In the genomic region with DNA sequence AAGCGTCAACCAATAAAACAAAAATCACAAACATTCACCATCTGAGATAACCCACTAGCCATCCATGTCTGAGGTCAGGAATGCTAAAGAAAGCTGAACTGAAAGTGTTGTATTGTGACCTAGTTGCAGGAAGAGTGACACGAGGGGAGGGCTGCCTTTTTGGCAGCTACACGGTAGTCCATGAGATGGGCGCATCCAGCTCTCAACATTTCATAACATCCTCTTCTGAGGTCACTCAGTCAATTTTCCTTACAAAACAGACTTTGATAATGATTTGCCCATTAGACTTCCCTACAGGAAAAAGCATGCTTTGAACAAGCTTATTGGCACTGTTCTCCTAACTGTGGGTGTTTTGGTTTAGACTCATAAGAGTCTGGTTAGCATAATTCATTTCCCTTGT, we compare ENCODE assay signal across 27 cellular contexts. TPM values are rescaled to one million over a fixed set of nuclear protein-coding genes. Genes with fewer than 3 reads are reported as not detected.
DNase-seq lines count a peak whose midpoint lies in the region; ATAC-seq and TF ChIP-seq lines count a peak whose summit lies in the region.
"Had no signal": no experiment of that assay in that cellular context is flagged by ENCODE, and none has a peak within 500 bp of the region (broad histone marks: within the 10 kb centered on the region; RNA-seq: fewer than 3 reads in every experiment).

No MANE protein-coding gene starts in this region.

- H3K9ac ChIP-seq in parathyroid adenoma = no peak overlapping the region

- peak overlapping the region in 2 of 4 donors; percentile 10 to 43 for H3K4me3 Mint-ChIP-seq in IgD-negative memory B cell
- H3K4me3 Mint-ChIP-seq: activated CD8-positive, alpha-beta T cell treated with anti-CD3 and anti-CD28 coated beads, Interleukin-2, amount 10 ng/mL, durations not matched to agents 7 days and 5 days; endodermal cell had no signal

- TF ChIP-seq CTCF in adrenal gland (IDR thresholded peaks at IDR 0.05) = no peak
- TF ChIP-seq CTCF in fibroblast of the aortic adventitia (IDR thresholded peaks at IDR 0.05; ENCODE audit: insufficient read depth, low read length) = no peak
- TF ChIP-seq CTCF in parathyroid adenoma (IDR thresholded peaks at IDR 0.05) = no peak

- H3K36me3 ChIP-seq in adrenal gland (replicated peaks in 1 of 2) (no peaks in the 10 kb centered on the region), parathyroid adenoma (ENCODE audit: control insufficient read depth, insufficient read depth, low read length) (no peaks in the 10 kb centered on the region)
- H3K36me3 ChIP-seq: colonic mucosa, esophagus squamous epithelium, neutrophil had no signal

- H3K4me1 Mint-ChIP-seq in IgD-negative memory B cell = peaks cover 5 to 12% (median 8%) of the 10 kb centered on the region in 3 donors

- H3K4me1 ChIP-seq in adrenal gland (replicated peaks in 1 of 2) (peaks cover 7 to 8% of the 10 kb centered on the region in 2 donors), parathyroid adenoma (peaks cover 2% of the 10 kb centered on the region)
- H3K4me1 ChIP-seq: colonic mucosa had no signal

- no peak for TF ChIP-seq POLR2A in adrenal gland (IDR thresholded peaks at IDR 0.05)

- peak overlapping the region in 3 of 5 donors; percentile 22 to 69 (median 53) for H3K27ac ChIP-seq in adrenal gland
- no peak overlapping the region for H3K27ac ChIP-seq in parathyroid adenoma
- H3K27ac ChIP-seq: C4-2B, colonic mucosa, esophagus squamous epithelium, neutrophil had no signal

- H3K4me2 ChIP-seq in parathyroid adenoma (ENCODE audit: low read length) = no peak overlapping the region

- H3K79me2 ChIP-seq in parathyroid adenoma = no peaks in the 10 kb centered on the region

- no peaks in the 10 kb centered on the region for H3K36me3 Mint-ChIP-seq in IgD-negative memory B cell

- peaks cover 0 to 2% (median 0%) of the 10 kb centered on the region in 3 donors for H3K9me3 Mint-ChIP-seq in IgD-negative memory B cell
- H3K9me3 Mint-ChIP-seq: endodermal cell had no signal

- peaks cover 14% of the 10 kb centered on the region for H3K27me3 Mint-ChIP-seq in IgD-negative memory B cell

- WGBS in adrenal gland, 4 donors = 18 to 32% (median 21%) methylated on average over 4 of the region's 4 CpGs

- intact Hi-C loops in adrenal gland (cut with DNase I) = loop anchor here in 1 of 2 donors (5.0 kb wide), 1 partner anchor 36 kb away; no protein-coding TSS in a partner anchor

- ATAC-seq in GM18873 (IDR thresholded peaks at IDR 0.05; ENCODE audit: low FRiP score, unreplicated experiment) = no peak
- ATAC-seq: activated CD8-positive, alpha-beta T cell treated with anti-CD3 and anti-CD28 coated beads, Interleukin-2, amount 10 ng/mL, durations not matched to agents 7 days and 5 days had no signal

- H3K27me3 ChIP-seq in adrenal gland (no peaks in the 10 kb centered on the region), parathyroid adenoma (ENCODE audit: control insufficient read depth, insufficient read depth, low read length) (no peaks in the 10 kb centered on the region)
- H3K27me3 ChIP-seq: colonic mucosa, esophagus squamous epithelium had no signal

- peak overlapping the region; percentile 17 for H2AFZ ChIP-seq in parathyroid adenoma

- DNase-seq in adrenal gland (peak in 5 of 7 donors; percentile 34 to 72 (median 54)), fibroblast of the aortic adventitia (ENCODE audit: low read depth) (peak; percentile 43), NCI-H146 (lab: John Stamatoyannopoulos, UW) (no peak), amniotic stem cell (lab: John Stamatoyannopoulos, UW) (no peak)
- DNase-seq: activated CD4-positive, alpha-beta T cell treated with anti-CD3 and anti-CD28 coated beads for 1 hour; activated CD8-positive, alpha-beta T cell treated with anti-CD3 and anti-CD28 coated beads, Interleukin-2, amount 10 ng/mL, durations not matched to agents 7 days and 5 days; activated gamma-delta T cell; colonic mucosa; endodermal cell; esophagus squamous epithelium; islet precursor cell; mammary epithelial cell; NCI-H1436; NCI-H510A treated with DMSO at 0.1 percent for 48 hours; NK-92 treated with Interleukin-12 subunit alpha and Interleukin-12 subunit beta, amount 100 ng/mL, for 24 hours; small intestine; stimulated activated CD4-positive, alpha-beta T cell treated with anti-CD3 and anti-CD28 coated beads, Interleukin-1b, Interleukin-23, amount 100 ng/mL, for 48 hours; T-helper 1 cell had no signal

- peak overlapping the region in 2 of 3 donors; percentile 42 to 43 for H3K27ac Mint-ChIP-seq in IgD-negative memory B cell
- H3K27ac Mint-ChIP-seq: activated CD8-positive, alpha-beta T cell treated with anti-CD3 and anti-CD28 coated beads, Interleukin-2, amount 10 ng/mL, durations not matched to agents 7 days and 5 days; endodermal cell had no signal

- H3K4me3 ChIP-seq in adrenal gland (no peak overlapping the region), fibroblast of the aortic adventitia (ENCODE audit: low read depth, low read length) (no peak overlapping the region), parathyroid adenoma (ENCODE audit: low read depth, low read length) (no peak overlapping the region)
- H3K4me3 ChIP-seq: colonic mucosa, esophagus squamous epithelium had no signal

- H3K9me3 ChIP-seq in adrenal gland (replicated peaks in 1 of 3) (no peaks in the 10 kb centered on the region), parathyroid adenoma (ENCODE audit: control insufficient read depth, low read length) (no peaks in the 10 kb centered on the region)
- H3K9me3 ChIP-seq: colonic mucosa, esophagus squamous epithelium, neutrophil had no signal

RNA-seq across cellular contexts. Expression of gene SHF, which starts 15.4 kb away (rescaled TPM):
- polyA plus RNA-seq in IgD-negative memory B cell (0.85 TPM), adrenal gland (10 to 100 TPM in 2 of 3 donors, 1 to 10 TPM in 1; 5.7 to 30.0 (median 19.2) TPM)
- total RNA-seq in adrenal gland (10 to 100 TPM; 10.6 to 23.4 (median 17.3) TPM), fibroblast of the aortic adventitia (ENCODE audit: low replicate concordance) (1.9 and 11.0 TPM in 2 replicates)

RNA-seq across cellular contexts. Expression of gene SLC28A2, which starts 48.9 kb away (rescaled TPM):
- not detected for polyA plus RNA-seq in IgD-negative memory B cell
- under 1 TPM in 4 of 8 donors, not detected in 4; 0.04 to 0.37 (median 0.17) TPM for total RNA-seq in adrenal gland
- polyA plus RNA-seq in adrenal gland = under 1 TPM in 1 of 3 donors, not detected in 2; 0.03 TPM
- total RNA-seq in fibroblast of the aortic adventitia (ENCODE audit: low replicate concordance) = not detected in 2 replicates
- total RNA-seq: activated CD8-positive, alpha-beta T cell treated with anti-CD3 and anti-CD28 coated beads, Interleukin-2, amount 10 ng/mL, durations not matched to agents 7 days and 5 days; esophagus squamous epithelium; M059J; mammary epithelial cell; pulmonary artery endothelial cell; SK-MEL-5 had no signal
- polyA plus RNA-seq: AG04450, mammary epithelial cell had no signal

Comparison
In these comparisons a context has a peak if more than half of its experiments do, and no peak if none do; other contexts are left out.
1. DNase-seq: peak in adrenal gland (5 of 7) and fibroblast of the aortic adventitia (single experiment); none in NCI-H146 (single experiment) and amniotic stem cell (single experiment).